In genomic region chr7:149166630-149167352, GRCh38 we compare ENCODE assay signal across 23 cellular contexts. TPM values are rescaled to one million over a fixed set of nuclear protein-coding genes. Genes with fewer than 3 reads are reported as not detected.
"Had no signal": no experiment of that assay in that cellular context is flagged by ENCODE, and none has a peak within 500 bp of the region (broad histone marks: within the 10 kb centered on the region; RNA-seq: fewer than 3 reads in every experiment).

No MANE protein-coding gene starts in this region.

- H3K27me3 ChIP-seq: ascending aorta, brain microvascular endothelial cell, esophagus squamous epithelium, heart left ventricle, pancreas, tibial artery had no signal

- H3K4me3 ChIP-seq: ascending aorta, esophagus squamous epithelium, heart left ventricle, mucosa of descending colon, pancreas, psoas muscle, tibial artery had no signal

- H3K27ac ChIP-seq: ascending aorta, brain microvascular endothelial cell, esophagus squamous epithelium, heart left ventricle, pancreas, psoas muscle, tibial artery, VCaP had no signal

- H3K4me1 ChIP-seq: ascending aorta, heart left ventricle, pancreas, psoas muscle, tibial artery had no signal

- H3K27ac Mint-ChIP-seq: activated CD8-positive, alpha-beta memory T cell treated with anti-CD3 and anti-CD28 coated beads, Interleukin-2, amount 10 ng/mL, durations not matched to agents 7 days and 5 days; nephron progenitor cell had no signal

- H3K9me3 ChIP-seq: ascending aorta, esophagus squamous epithelium, heart left ventricle, mucosa of descending colon, pancreas, psoas muscle, tibial artery had no signal

- H3K27me3 Mint-ChIP-seq: activated CD8-positive, alpha-beta memory T cell treated with anti-CD3 and anti-CD28 coated beads, Interleukin-2, amount 10 ng/mL, durations not matched to agents 7 days and 5 days; stimulated activated naive CD8-positive, alpha-beta T cell treated with anti-CD3 and anti-CD28 coated beads, Interleukin-15, amount 100 ng/mL, for 72 hours had no signal

- DNase-seq: activated CD4-positive, alpha-beta T cell treated with anti-CD3 and anti-CD28 coated beads, Interleukin-2, amount 50 U/mL, for 4 hours; activated CD4-positive, CD25-positive, alpha-beta regulatory T cell treated with anti-CD3 and anti-CD28 coated beads, Interleukin-2, amount 50 U/mL, for 72 hours; activated CD8-positive, alpha-beta memory T cell treated with anti-CD3 and anti-CD28 coated beads, Interleukin-2, amount 10 ng/mL, durations not matched to agents 7 days and 5 days; activated naive CD4-positive, alpha-beta T cell treated with Interleukin-2 at 50 U/mL for 16 hours; brain microvascular endothelial cell; central memory CD4-positive, alpha-beta T cell; effector memory CD4-positive, alpha-beta T cell; esophagus squamous epithelium; heart left ventricle; islet precursor cell; left colon; mesenchymal stem cell; mucosa of descending colon; nephron progenitor cell; pancreas; psoas muscle; right cardiac atrium; stimulated activated CD4-positive, alpha-beta T cell treated with anti-CD3 and anti-CD28 coated beads, Interleukin-4, amount 100 ng/mL, for 24 hours; stimulated activated naive CD8-positive, alpha-beta T cell treated with anti-CD3 and anti-CD28 coated beads, Interleukin-15, amount 100 ng/mL, for 72 hours; tibial artery had no signal

- H3K4me3 Mint-ChIP-seq: activated CD8-positive, alpha-beta memory T cell treated with anti-CD3 and anti-CD28 coated beads, Interleukin-2, amount 10 ng/mL, durations not matched to agents 7 days and 5 days; nephron progenitor cell; stimulated activated naive CD8-positive, alpha-beta T cell treated with anti-CD3 and anti-CD28 coated beads, Interleukin-15, amount 100 ng/mL, for 72 hours had no signal

- ATAC-seq: activated CD8-positive, alpha-beta memory T cell treated with anti-CD3 and anti-CD28 coated beads, Interleukin-2, amount 10 ng/mL, durations not matched to agents 7 days and 5 days; heart left ventricle; left colon; mucosa of descending colon; pancreas; psoas muscle; right cardiac atrium; SK-N-SH treated with all-trans-retinoic acid at 6 μM for 48 hours; stimulated activated naive CD8-positive, alpha-beta T cell treated with anti-CD3 and anti-CD28 coated beads, Interleukin-15, amount 100 ng/mL, for 72 hours had no signal

- H3K9me3 Mint-ChIP-seq: nephron progenitor cell; stimulated activated naive CD8-positive, alpha-beta T cell treated with anti-CD3 and anti-CD28 coated beads, Interleukin-15, amount 100 ng/mL, for 72 hours had no signal

- H3K4me1 Mint-ChIP-seq: nephron progenitor cell; stimulated activated naive CD8-positive, alpha-beta T cell treated with anti-CD3 and anti-CD28 coated beads, Interleukin-15, amount 100 ng/mL, for 72 hours had no signal

RNA-seq across cellular contexts. Expression of gene ZNF425, which starts 40.7 kb away (rescaled TPM):
- total RNA-seq: ascending aorta had no signal
